In the genomic region with DNA sequence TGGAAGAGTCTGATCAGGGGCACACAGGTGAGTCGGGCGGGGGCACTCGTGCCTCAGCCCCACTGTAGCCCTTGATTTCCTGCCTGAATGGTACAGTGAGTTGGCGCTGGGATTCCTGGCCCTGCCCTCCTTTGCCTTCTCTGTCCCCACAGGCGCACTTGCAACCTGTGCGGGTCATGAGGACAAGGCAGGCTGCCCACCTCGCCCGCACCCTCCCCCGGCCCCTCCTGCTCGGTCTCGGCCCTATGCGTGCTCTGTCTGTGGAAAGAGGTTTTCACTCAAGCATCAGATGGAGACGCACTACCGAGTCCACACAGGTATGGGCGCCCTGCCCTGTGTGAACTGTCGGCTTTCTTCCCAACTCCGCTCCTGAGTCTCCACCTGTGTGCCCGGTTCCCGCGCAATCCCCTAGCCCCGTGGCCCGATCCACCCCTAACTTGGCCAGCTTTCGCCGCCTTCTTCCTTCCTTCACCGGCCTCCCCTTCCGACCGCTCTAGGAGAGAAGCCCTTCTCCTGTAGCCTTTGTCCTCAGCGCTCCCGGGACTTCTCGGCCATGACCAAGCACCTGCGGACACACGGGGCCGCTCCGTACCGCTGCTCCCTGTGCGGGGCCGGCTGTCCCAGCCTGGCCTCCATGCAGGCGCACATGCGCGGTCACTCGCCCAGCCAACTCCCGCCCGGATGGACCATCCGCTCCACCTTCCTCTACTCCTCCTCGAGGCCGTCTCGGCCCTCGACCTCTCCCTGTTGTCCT, we compare ENCODE assay signal across 8 cellular contexts. TPM values are rescaled to one million over a fixed set of nuclear protein-coding genes. Genes with fewer than 3 reads are reported as not detected.
A peak's percentile ranks its signal among the peaks of the same experiment; 100 is the strongest.
DNase-seq lines count a peak whose midpoint lies in the region; ATAC-seq and TF ChIP-seq lines count a peak whose summit lies in the region.

No MANE protein-coding gene starts in this region.

- CTCF ChIA-PET in MCF 10A (lab: Yijun Ruan, JAX), result interaction anchor here (0.5 to 1.3 kb wide), 8 partner anchors 9 to 215 kb away, joined by 3 to 8 read pairs (median 3); no protein-coding TSS in a partner anchor

- POLR2A ChIA-PET in MCF 10A (lab: Yijun Ruan, JAX), result interaction anchor here (0.9 to 1.4 kb wide), 2 partner anchors 29 to 71 kb away, joined by 3 read pairs; a partner anchor contains a TSS

- peaks cover 13% of the 10 kb centered on the region for H3K36me3 Mint-ChIP-seq in MCF 10A (ENCODE audit: insufficient read depth, unreplicated experiment)

- peaks cover 23% of the 10 kb centered on the region for H3K4me1 Mint-ChIP-seq in MCF 10A (ENCODE audit: insufficient read depth, unreplicated experiment)

- no peaks in the 10 kb centered on the region for H3K27me3 ChIP-seq in stomach

- peak overlapping the region; percentile 97 for H3K27ac Mint-ChIP-seq in MCF 10A (ENCODE audit: low read depth, unreplicated experiment)

- peak overlapping the region; percentile 88 for H3K4me3 Mint-ChIP-seq in MCF 10A (ENCODE audit: unreplicated experiment)

- TF ChIP-seq CTCF in MCF 10A (IDR thresholded peaks at IDR 0.05; ENCODE audit: unreplicated experiment) (no peak), stomach (IDR thresholded peaks at IDR 0.05) (no peak)

- peak overlapping the region; percentile 84 to 95 (median 94) for H3K27ac ChIP-seq in stomach

- no peaks in the 10 kb centered on the region for H3K27me3 Mint-ChIP-seq in MCF 10A (ENCODE audit: insufficient read depth, unreplicated experiment)

- no peak for TF ChIP-seq POLR2A in stomach (IDR thresholded peaks at IDR 0.05)

- intact Hi-C loops in Right ventricle myocardium inferior (cut with DNase I) (loop anchor here (1.0 kb wide), 2 partner anchors 14 to 41 kb away; a partner anchor contains a TSS), cardiac septum (cut with DNase I) (loop anchor here (1.0 to 10.0 kb wide), 4 partner anchors 23 to 169 kb away; a partner anchor contains a TSS), MCF 10A (cut with micrococcal nuclease) (no loop called here), stomach (cut with DNase I; ENCODE audit: low total_unique reads) (loop anchor here (10.0 kb wide), 1 partner anchor 171 kb away; a partner anchor contains a TSS)

- peak overlapping the region; percentile 93 to 98 (median 95) for H3K4me3 ChIP-seq in stomach

- WGBS in stomach, 5 donors, result 2 to 5% (median 3%) methylated on average over 41 to 48 of the region's 48 CpGs

- H3K9me3 Mint-ChIP-seq in MCF 10A (ENCODE audit: unreplicated experiment), result no peaks in the 10 kb centered on the region

- no TSS peak for BruUV-seq in MCF 10A (replicated peaks; lab: Mats Ljungman, UMichigan)

- peaks cover 7 to 18% (median 17%) of the 10 kb centered on the region in 4 donors for H3K36me3 ChIP-seq in stomach

- ATAC-seq in Right ventricle myocardium inferior, result peak; percentile 42

- peak; percentile 61 for DNase-seq in Right ventricle myocardium inferior (ENCODE audit: missing footprints)
- no peak for DNase-seq in cardiac septum (ENCODE audit: low spot score)
- DNase-seq in NCI-H526 (lab: John Stamatoyannopoulos, UW), result peak; percentile 71 to 87
- DNase-seq in MCF 10A (ENCODE audit: unreplicated experiment), result no peak
- DNase-seq in kidney tubule cell (ENCODE audit: low spot score), result peak; percentile 8
- DNase-seq in stomach, result peak; percentile 66
- no peak for DNase-seq in NCI-H1694 treated with DMSO at 0.1 percent for 48 hours (lab: John Stamatoyannopoulos, UW)
- DNase-seq in A172 (ENCODE audit: low spot score), result no peak

- no peaks in the 10 kb centered on the region for H3K9me3 ChIP-seq in stomach

- peaks cover 25 to 45% (median 39%) of the 10 kb centered on the region in 4 donors for H3K4me1 ChIP-seq in stomach

- no peak for TF ChIP-seq EP300 in stomach (IDR thresholded peaks at IDR 0.05)

RNA-seq across cellular contexts. Expression of a gene that starts 1.6 kb away (rescaled TPM):
- total RNA-seq in Right ventricle myocardium inferior (12.7 TPM), cardiac septum (19.9 TPM), MCF 10A (2022) (36.0 TPM in 2 replicates), stomach (10 to 100 TPM in 4 of 5 donors, 1 to 10 TPM in 1; 8.3 to 92.4 (median 24.9) TPM)
- polyA plus RNA-seq in stomach, result 10 to 100 TPM; 13.9 to 22.6 (median 15.1) TPM
- 8.0 and 9.6 TPM in 2 replicates for total RNA-seq in A172 (2014; rRNA removed; shearing (Covaris generic))

RNA-seq across cellular contexts. Expression of a gene that starts 11.8 kb away (rescaled TPM):
- not detected for total RNA-seq in Right ventricle myocardium inferior
- total RNA-seq in cardiac septum, result 0.13 TPM
- total RNA-seq in MCF 10A (2022), result not detected in 2 replicates
- total RNA-seq in stomach, result 1 to 10 TPM in 1 of 5 donors, not detected in 4; 8.2 TPM
- under 1 TPM in 2 of 3 donors, not detected in 1; 0.43 to 0.46 TPM for polyA plus RNA-seq in stomach
- not detected in 2 replicates for total RNA-seq in A172 (2014; rRNA removed; shearing (Covaris generic))

RNA-seq across cellular contexts. Expression of a gene that starts 26.1 kb away (rescaled TPM):
- total RNA-seq in Right ventricle myocardium inferior, result 5.1 TPM
- 4.2 TPM for total RNA-seq in cardiac septum
- 3.6 and 4.2 TPM in 2 replicates for total RNA-seq in MCF 10A (2022)
- 10 to 100 TPM in 2 of 5 donors, 1 to 10 TPM in 3; 3.6 to 36.8 (median 9.0) TPM for total RNA-seq in stomach
- polyA plus RNA-seq in stomach, result 10 to 100 TPM in 1 of 3 donors, 1 to 10 TPM in 2; 6.4 to 15.6 (median 9.8) TPM
- total RNA-seq in A172 (2014; rRNA removed; shearing (Covaris generic)), result 5.3 and 22.0 TPM in 2 replicates

RNA-seq across cellular contexts. Expression of a gene that starts 29.1 kb away (rescaled TPM):
- 19.5 TPM for total RNA-seq in Right ventricle myocardium inferior
- total RNA-seq in cardiac septum, result 24.9 TPM
- total RNA-seq in MCF 10A (2022), result 32.0 and 37.5 TPM in 2 replicates
- 10 to 100 TPM; 11.4 to 98.0 (median 57.1) TPM for total RNA-seq in stomach
- polyA plus RNA-seq in stomach, result 10 to 100 TPM; 27.6 to 53.0 (median 44.8) TPM
- 6.9 and 18.0 TPM in 2 replicates for total RNA-seq in A172 (2014; rRNA removed; shearing (Covaris generic))

RNA-seq across cellular contexts. Expression of a gene that starts 29.3 kb away (rescaled TPM):
- 44.7 TPM for total RNA-seq in Right ventricle myocardium inferior
- total RNA-seq in cardiac septum, result 43.2 TPM
- 65.0 and 86.9 TPM in 2 replicates for total RNA-seq in MCF 10A (2022)
- 10 to 100 TPM in 3 of 5 donors, 1 to 10 TPM in 1, not detected in 1; 9.3 to 58.0 (median 32.2) TPM for total RNA-seq in stomach
- polyA plus RNA-seq in stomach, result 100 to 1,000 TPM in 1 of 3 donors, 10 to 100 TPM in 2; 49.2 to 101 (median 51.0) TPM
- total RNA-seq in A172 (2014; rRNA removed; shearing (Covaris generic)), result 37.1 and 40.9 TPM in 2 replicates

Comparison
In these comparisons a context has a peak if more than half of its experiments do, and no peak if none do; other contexts are left out.
1. DNase-seq: peak in Right ventricle myocardium inferior (single experiment), NCI-H526 (2 of 2), kidney tubule cell (single experiment) and stomach (single experiment); none in cardiac septum (single experiment), MCF 10A (single experiment), NCI-H1694 treated with DMSO at 0.1 percent for 48 hours (single experiment) and A172 (single experiment).